In genomic region chr17:38721802-38722201, GRCh38 we compare ENCODE assay signal across 1 cellular context.
TF ChIP-seq lines count a peak whose summit lies in the region.

No MANE protein-coding gene starts in this region.

TF ChIP-seq in H1, 55 proteins besides CTCF, POLR2A, EP300 and RAD21:
- no peak for TF ChIP-seq CHD1 (IDR thresholded peaks at IDR 0.05; ENCODE audit: low read depth, low read length)
- no peak for TF ChIP-seq JUND (IDR thresholded peaks at IDR 0.05; ENCODE audit: low read length)
- no peak for TF ChIP-seq KDM1A (IDR thresholded peaks at IDR 0.05; ENCODE audit: borderline replicate concordance, low read length)
- no peak for TF ChIP-seq RBBP5 (IDR thresholded peaks at IDR 0.05; ENCODE audit: borderline replicate concordance, low read depth, low read length)
- no peak for TF ChIP-seq SIX5 (IDR thresholded peaks at IDR 0.05; ENCODE audit: low read depth, low read length)
- no peak for TF ChIP-seq PHF8 (conservative IDR thresholded peaks at IDR 0.05; ENCODE audit: low read depth, low read length)
- TF ChIP-seq RXRA (IDR thresholded peaks at IDR 0.05; ENCODE audit: insufficient read depth, low read depth, low read length): no peak
- TF ChIP-seq SP2 (IDR thresholded peaks at IDR 0.05; ENCODE audit: low read length): no peak
- no peak for TF ChIP-seq SP1 (IDR thresholded peaks at IDR 0.05; ENCODE audit: low read depth, low read length)
- no peak for TF ChIP-seq ASH2L (IDR thresholded peaks at IDR 0.05; ENCODE audit: low read length)
- TF ChIP-seq TBP (IDR thresholded peaks at IDR 0.05; ENCODE audit: low read depth, low read length): no peak
- TF ChIP-seq CBX8 (IDR thresholded peaks at IDR 0.05; ENCODE audit: borderline replicate concordance, low read depth, low read length): no peak
- TF ChIP-seq USF2 (IDR thresholded peaks at IDR 0.05; ENCODE audit: low read length): no peak
- TF ChIP-seq SP4 (IDR thresholded peaks at IDR 0.05; ENCODE audit: low read length): no peak
- TF ChIP-seq GTF2F1 (IDR thresholded peaks at IDR 0.05; ENCODE audit: borderline replicate concordance, low read depth, low read length): no peak
- TF ChIP-seq JUN (IDR thresholded peaks at IDR 0.05; ENCODE audit: low read depth, low read length): no peak
- TF ChIP-seq TCF12 (IDR thresholded peaks at IDR 0.05; ENCODE audit: low read depth, low read length): no peak
- no peak for TF ChIP-seq SRF (IDR thresholded peaks at IDR 0.05; ENCODE audit: low read depth, low read length)
